Comparison of ENCODE assay signal across 18 cellular contexts in the genomic region with DNA sequence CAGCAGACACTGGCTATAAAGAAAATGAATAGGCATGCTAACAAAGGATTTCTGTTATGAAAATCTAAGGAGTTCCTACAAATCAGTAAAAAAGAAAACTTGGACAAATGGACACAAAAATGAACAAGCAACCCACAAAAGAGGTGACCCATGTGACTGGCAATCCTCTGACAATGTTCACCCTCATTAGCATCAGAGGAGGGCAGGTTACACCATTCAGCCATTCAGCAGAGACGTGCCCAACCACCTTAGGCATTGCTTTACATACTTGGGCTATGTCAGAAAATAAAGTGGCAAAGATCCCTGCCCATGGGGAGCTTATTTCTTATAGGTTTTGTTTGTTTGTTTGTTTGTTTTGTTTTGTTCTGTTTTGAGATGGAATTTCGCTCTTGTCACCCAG. TPM values are rescaled to one million over a fixed set of nuclear protein-coding genes. Genes with fewer than 3 reads are reported as not detected.
DNase-seq lines count a peak whose midpoint lies in the region; FAIRE-seq and TF ChIP-seq lines count a peak whose summit lies in the region.
"Had no signal": no experiment of that assay in that cellular context is flagged by ENCODE, and none has a peak within 500 bp of the region (broad histone marks: within the 10 kb centered on the region; RNA-seq: fewer than 3 reads in every experiment).

No MANE protein-coding gene starts in this region.

- no peak for DNase-seq in astrocyte (ENCODE audit: low read depth)
- no peak for DNase-seq in neural progenitor cell (ENCODE audit: low spot score)
- DNase-seq in SHP77 treated with DMSO at 0.1 percent for 48 hours (lab: John Stamatoyannopoulos, UW) = no peak
- DNase-seq in DMS79 (lab: John Stamatoyannopoulos, UW) = no peak
- DNase-seq in NCI-H1417 treated with DMSO at 0.1 percent for 48 hours (lab: John Stamatoyannopoulos, UW) = no peak
- DNase-seq: BE2C; CD8-positive, alpha-beta T cell; COR-L47; DMS 273 treated with DMSO at 0.1 percent for 48 hours; EL; GM23248 had no signal

- H3K4me2 ChIP-seq in astrocyte (ENCODE audit: low read length) (no peak overlapping the region), neural progenitor cell (peak overlapping the region; percentile 50)
- H3K4me2 ChIP-seq: A549 had no signal

- no peaks in the 10 kb centered on the region for H4K20me1 ChIP-seq in astrocyte (ENCODE audit: insufficient read depth, low read length)
- peaks cover 13% of the 10 kb centered on the region for H4K20me1 ChIP-seq in neural progenitor cell (ENCODE audit: low read depth)

- H3K9me3 ChIP-seq in HEK293 (ENCODE audit: control insufficient read depth, insufficient read depth, low read depth, low read length) (no peaks in the 10 kb centered on the region), astrocyte (ENCODE audit: insufficient read depth, low read depth, low read length) (no peaks in the 10 kb centered on the region), neural progenitor cell (ENCODE audit: low read depth) (no peaks in the 10 kb centered on the region)
- H3K9me3 ChIP-seq: A549, BE2C had no signal

- H3K4me1 ChIP-seq in HEK293 (ENCODE audit: control insufficient read depth, insufficient read depth, low read length) = peaks cover 3% of the 10 kb centered on the region; the same call in 1 of the 2 replicates
- H3K4me1 ChIP-seq in astrocyte (ENCODE audit: insufficient read depth, low read length) = peaks cover 47% of the 10 kb centered on the region
- H3K4me1 ChIP-seq in neural progenitor cell = peaks cover 31% of the 10 kb centered on the region

- H3K79me2 ChIP-seq in astrocyte (ENCODE audit: insufficient read depth, low read length) (peaks cover 8% of the 10 kb centered on the region), neural progenitor cell (ENCODE audit: low read depth) (no peaks in the 10 kb centered on the region)

- H3K9ac ChIP-seq in astrocyte (ENCODE audit: low read length) = peak overlapping the region; percentile 38
- H3K9ac ChIP-seq in neural progenitor cell = no peak overlapping the region
- H3K9ac ChIP-seq: GM23248 had no signal

- CTCF ChIA-PET in HEK293 (lab: Yijun Ruan, JAX) = interaction anchor here (0.9 kb wide), 1 partner anchor 10 kb away, joined by 3 read pairs; no protein-coding TSS in a partner anchor

- no peaks in the 10 kb centered on the region for H3K27me3 Mint-ChIP-seq in astrocyte (ENCODE audit: low read depth, unreplicated experiment)
- no peaks in the 10 kb centered on the region for H3K27me3 Mint-ChIP-seq in neural progenitor cell (ENCODE audit: insufficient read depth, low read depth)

- H3K36me3 ChIP-seq in HEK293 (ENCODE audit: control insufficient read depth in 2 of 2, insufficient read depth in 1 of 2, low read length in 2 of 2) = no peaks in the 10 kb centered on the region
- peaks cover 3% of the 10 kb centered on the region for H3K36me3 ChIP-seq in astrocyte (ENCODE audit: insufficient read depth, low read length)
- no peaks in the 10 kb centered on the region for H3K36me3 ChIP-seq in neural progenitor cell
- H3K36me3 ChIP-seq: BE2C had no signal

- H3K27ac ChIP-seq in HEK293 (ENCODE audit: extremely low read depth, low read depth, low read length) = no peak overlapping the region
- H3K27ac ChIP-seq in astrocyte (ENCODE audit: low read depth, low read length) = peak overlapping the region; percentile 51
- H3K27ac ChIP-seq in neural progenitor cell = no peak overlapping the region
- H3K27ac ChIP-seq: GM23248 had no signal

- POLR2A ChIA-PET in HEK293 (lab: Yijun Ruan, JAX) = interaction anchor here (0.6 kb wide), 1 partner anchor 14 kb away, joined by 7 read pairs; no protein-coding TSS in a partner anchor

- no peak for FAIRE-seq in astrocyte (lab: Jason Lieb, UNC)
- FAIRE-seq: A549, G401.6, GM12891, H54 had no signal

- TF ChIP-seq CTCF in HEK293 (tag by site-specific recombination; IDR thresholded peaks at IDR 0.05) (no peak), astrocyte (IDR thresholded peaks at IDR 0.05; ENCODE audit: insufficient read depth, low read depth, low read length) (no peak), neural progenitor cell (IDR thresholded peaks at IDR 0.05) (no peak)

- peaks cover 49% of the 10 kb centered on the region for H3K4me1 Mint-ChIP-seq in astrocyte (ENCODE audit: low read depth, unreplicated experiment)
- H3K4me1 Mint-ChIP-seq in neural progenitor cell = peaks cover 52% of the 10 kb centered on the region

- H3K9me3 Mint-ChIP-seq in astrocyte (ENCODE audit: unreplicated experiment) (peaks cover 2% of the 10 kb centered on the region), neural progenitor cell (no peaks in the 10 kb centered on the region)
- H3K9me3 Mint-ChIP-seq: CD8-positive, alpha-beta T cell had no signal

- H3F3A ChIP-seq in neural progenitor cell (ENCODE audit: low read depth) = peaks cover 30% of the 10 kb centered on the region

- H3K27ac Mint-ChIP-seq in astrocyte (ENCODE audit: unreplicated experiment) (no peak overlapping the region), neural progenitor cell (no peak overlapping the region)
- H3K27ac Mint-ChIP-seq: CD14-positive monocyte; CD8-positive, alpha-beta T cell had no signal

- H3K27me3 ChIP-seq in astrocyte (ENCODE audit: insufficient read depth, low read length) (no peaks in the 10 kb centered on the region), neural progenitor cell (no peaks in the 10 kb centered on the region)
- H3K27me3 ChIP-seq: BE2C had no signal

- H3K36me3 Mint-ChIP-seq in astrocyte (ENCODE audit: low read depth, unreplicated experiment) (peaks cover 6% of the 10 kb centered on the region), neural progenitor cell (peaks cover 27% of the 10 kb centered on the region)
- H3K36me3 Mint-ChIP-seq: CD14-positive monocyte; CD8-positive, alpha-beta T cell had no signal

- H3K4me3 Mint-ChIP-seq in astrocyte (ENCODE audit: unreplicated experiment) = no peak overlapping the region
- no peak overlapping the region for H3K4me3 Mint-ChIP-seq in neural progenitor cell
- H3K4me3 Mint-ChIP-seq: CD14-positive monocyte; CD8-positive, alpha-beta T cell had no signal

- no peak overlapping the region for H2AFZ ChIP-seq in astrocyte (ENCODE audit: low read depth, low read length)
- no peak overlapping the region for H2AFZ ChIP-seq in neural progenitor cell (replicated peaks)
- H2AFZ ChIP-seq: GM23248 had no signal

- H3K4me3 ChIP-seq in HEK293 (ENCODE audit: low read depth, low read length) (no peak overlapping the region), astrocyte (ENCODE audit: insufficient read depth, low read depth, low read length) (no peak overlapping the region), neural progenitor cell (no peak overlapping the region)
- H3K4me3 ChIP-seq: A549, GM23248 had no signal

TF ChIP-seq in HEK293, 187 proteins besides CTCF, POLR2A, EP300 and RAD21:
- TF ChIP-seq SCRT2 (tag by site-specific recombination; IDR thresholded peaks at IDR 0.05) = no peak
- TF ChIP-seq, protein P1, sequence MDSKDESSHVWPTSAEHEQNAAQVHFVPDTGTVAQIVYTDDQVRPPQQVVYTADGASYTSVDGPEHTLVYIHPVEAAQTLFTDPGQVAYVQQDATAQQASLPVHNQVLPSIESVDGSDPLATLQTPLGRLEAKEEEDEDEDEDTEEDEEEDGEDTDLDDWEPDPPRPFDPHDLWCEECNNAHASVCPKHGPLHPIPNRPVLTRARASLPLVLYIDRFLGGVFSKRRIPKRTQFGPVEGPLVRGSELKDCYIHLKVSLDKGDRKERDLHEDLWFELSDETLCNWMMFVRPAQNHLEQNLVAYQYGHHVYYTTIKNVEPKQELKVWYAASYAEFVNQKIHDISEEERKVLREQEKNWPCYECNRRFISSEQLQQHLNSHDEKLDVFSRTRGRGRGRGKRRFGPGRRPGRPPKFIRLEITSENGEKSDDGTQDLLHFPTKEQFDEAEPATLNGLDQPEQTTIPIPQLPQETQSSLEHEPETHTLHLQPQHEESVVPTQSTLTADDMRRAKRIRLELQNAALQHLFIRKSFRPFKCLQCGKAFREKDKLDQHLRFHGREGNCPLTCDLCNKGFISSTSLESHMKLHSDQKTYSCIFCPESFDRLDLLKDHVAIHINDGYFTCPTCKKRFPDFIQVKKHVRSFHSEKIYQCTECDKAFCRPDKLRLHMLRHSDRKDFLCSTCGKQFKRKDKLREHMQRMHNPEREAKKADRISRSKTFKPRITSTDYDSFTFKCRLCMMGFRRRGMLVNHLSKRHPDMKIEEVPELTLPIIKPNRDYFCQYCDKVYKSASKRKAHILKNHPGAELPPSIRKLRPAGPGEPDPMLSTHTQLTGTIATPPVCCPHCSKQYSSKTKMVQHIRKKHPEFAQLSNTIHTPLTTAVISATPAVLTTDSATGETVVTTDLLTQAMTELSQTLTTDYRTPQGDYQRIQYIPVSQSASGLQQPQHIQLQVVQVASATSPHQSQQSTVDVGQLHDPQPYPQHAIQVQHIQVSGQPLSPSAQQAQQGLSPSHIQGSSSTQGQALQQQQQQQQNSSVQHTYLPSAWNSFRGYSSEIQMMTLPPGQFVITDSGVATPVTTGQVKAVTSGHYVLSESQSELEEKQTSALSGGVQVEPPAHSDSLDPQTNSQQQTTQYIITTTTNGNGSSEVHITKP (tag by site-specific recombination; IDR thresholded peaks at IDR 0.05) = no peak
- TF ChIP-seq, protein P2, sequence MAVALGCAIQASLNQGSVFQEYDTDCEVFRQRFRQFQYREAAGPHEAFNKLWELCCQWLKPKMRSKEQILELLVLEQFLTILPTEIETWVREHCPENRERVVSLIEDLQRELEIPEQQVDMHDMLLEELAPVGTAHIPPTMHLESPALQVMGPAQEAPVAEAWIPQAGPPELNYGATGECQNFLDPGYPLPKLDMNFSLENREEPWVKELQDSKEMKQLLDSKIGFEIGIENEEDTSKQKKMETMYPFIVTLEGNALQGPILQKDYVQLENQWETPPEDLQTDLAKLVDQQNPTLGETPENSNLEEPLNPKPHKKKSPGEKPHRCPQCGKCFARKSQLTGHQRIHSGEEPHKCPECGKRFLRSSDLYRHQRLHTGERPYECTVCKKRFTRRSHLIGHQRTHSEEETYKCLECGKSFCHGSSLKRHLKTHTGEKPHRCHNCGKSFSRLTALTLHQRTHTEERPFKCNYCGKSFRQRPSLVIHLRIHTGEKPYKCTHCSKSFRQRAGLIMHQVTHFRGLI (tag by site-specific recombination; IDR thresholded peaks at IDR 0.05) = peak; percentile 73

RNA-seq across cellular contexts. Expression of gene TNFRSF19, which starts 46.0 kb away (rescaled TPM):
- 25.9 and 27.8 TPM in 2 replicates for total RNA-seq in astrocyte
- 21.4 and 31.7 TPM in 2 replicates for total RNA-seq in neural progenitor cell (ENCODE audit: low replicate concordance)
- total RNA-seq: CD8-positive, alpha-beta T cell; HT-29 had no signal
